ENCODE assay signal across 8 cellular contexts in the genomic region with DNA sequence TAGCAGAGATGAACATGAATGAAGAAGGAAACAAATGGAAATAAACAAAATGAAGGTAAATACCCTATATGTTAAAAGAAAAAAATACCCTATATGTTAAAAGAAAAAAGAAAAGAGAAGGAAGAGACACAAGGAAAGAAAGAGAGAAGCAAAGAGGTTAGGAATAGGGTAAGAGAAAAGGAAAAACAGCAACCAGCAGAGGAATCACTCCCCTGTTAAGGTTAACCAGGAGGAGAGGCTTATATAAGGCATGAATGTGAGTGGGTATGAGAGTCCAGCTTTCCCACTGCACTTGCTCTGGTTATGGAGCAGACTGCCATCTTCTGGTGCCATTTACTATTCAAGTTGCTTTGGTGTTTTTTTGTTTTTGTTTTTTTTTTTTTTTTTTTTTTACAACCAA. TPM values are rescaled to one million over a fixed set of nuclear protein-coding genes. Genes with fewer than 3 reads are reported as not detected.
A peak's percentile ranks its signal among the peaks of the same experiment; 100 is the strongest.
DNase-seq lines count a peak whose midpoint lies in the region; ATAC-seq and TF ChIP-seq lines count a peak whose summit lies in the region.

No MANE protein-coding gene starts in this region.

- no peak for TF ChIP-seq POLR2A in breast epithelium (IDR thresholded peaks at IDR 0.05)

- TF ChIP-seq CTCF in breast epithelium (IDR thresholded peaks at IDR 0.05), result no peak

- H3K27me3 ChIP-seq in breast epithelium, result no peaks in the 10 kb centered on the region

- H3K4me1 ChIP-seq in breast epithelium, result peaks cover 8 to 13% of the 10 kb centered on the region in 2 donors

- DNase-seq in NCI-H2171 treated with DMSO at 0.1 percent for 48 hours (lab: John Stamatoyannopoulos, UW) (peak; percentile 28), NCI-H2171 (lab: John Stamatoyannopoulos, UW) (no peak), NCI-H1694 (lab: John Stamatoyannopoulos, UW) (peak; percentile 61), breast epithelium (ENCODE audit: low spot score in 2 of 2) (no peak), myocyte (ENCODE audit: low read depth) (peak; percentile 64), GM19238 (ENCODE audit: insufficient read length, low spot score) (no peak)

- H3K27ac ChIP-seq in breast epithelium, result peak overlapping the region; percentile 99

- H3K4me3 ChIP-seq in breast epithelium, result no peak overlapping the region

- no peaks in the 10 kb centered on the region for H3K36me3 ChIP-seq in breast epithelium

- no peaks in the 10 kb centered on the region for H3K9me3 ChIP-seq in breast epithelium

- ATAC-seq in HG03457 (IDR thresholded peaks at IDR 0.05; ENCODE audit: unreplicated experiment) (no peak), GM18873 (IDR thresholded peaks at IDR 0.05; ENCODE audit: low FRiP score, unreplicated experiment) (no peak)

- intact Hi-C loops in breast epithelium (cut with DNase I; ENCODE audit: low total_unique reads), result no loop called here

RNA-seq across cellular contexts. Expression of gene PPP1R3E, which starts 3.1 kb away (rescaled TPM):
- total RNA-seq in breast epithelium (10 to 100 TPM in 1 of 3 donors, 1 to 10 TPM in 2; 8.2 to 11.6 (median 9.4) TPM), myocyte (6.1 and 8.1 TPM in 2 replicates)
- 9.3 TPM for polyA plus RNA-seq in myocyte (2012)

RNA-seq across cellular contexts. Expression of gene BCL2L2, which starts 7.1 kb away (rescaled TPM):
- total RNA-seq in breast epithelium, result 10 to 100 TPM; 28.8 to 55.5 (median 48.2) TPM
- 19.4 and 22.0 TPM in 2 replicates for total RNA-seq in myocyte
- 49.1 TPM for polyA plus RNA-seq in myocyte (2012)

RNA-seq across cellular contexts. Expression of gene HOMEZ, which starts 13.6 kb away (rescaled TPM):
- total RNA-seq in breast epithelium (10 to 100 TPM; 10.8 to 15.4 (median 12.0) TPM), myocyte (7.1 and 8.7 TPM in 2 replicates)
- 7.2 TPM for polyA plus RNA-seq in myocyte (2012)

RNA-seq across cellular contexts. Expression of gene PABPN1, which starts 21.7 kb away (rescaled TPM):
- total RNA-seq in breast epithelium, result 10 to 100 TPM; 45.9 to 87.2 (median 74.1) TPM
- 90.2 and 90.5 TPM in 2 replicates for total RNA-seq in myocyte
- polyA plus RNA-seq in myocyte (2012), result 159 TPM

RNA-seq across cellular contexts. Expression of gene SLC22A17, which starts 53.1 kb away (rescaled TPM):
- total RNA-seq in breast epithelium (10 to 100 TPM in 2 of 3 donors, 1 to 10 TPM in 1; 6.4 to 53.7 (median 52.1) TPM), myocyte (9.6 and 11.1 TPM in 2 replicates)
- 14.2 TPM for polyA plus RNA-seq in myocyte (2012)

Comparison
In these comparisons a context has a peak if more than half of its experiments do, and no peak if none do; other contexts are left out.
1. DNase-seq: peak in NCI-H2171 treated with DMSO at 0.1 percent for 48 hours (single experiment), NCI-H1694 (single experiment) and myocyte (single experiment); none in NCI-H2171 (single experiment), breast epithelium (0 of 2) and GM19238 (single experiment).